Comparison of ENCODE assay signal across 9 cellular contexts in the genomic region with DNA sequence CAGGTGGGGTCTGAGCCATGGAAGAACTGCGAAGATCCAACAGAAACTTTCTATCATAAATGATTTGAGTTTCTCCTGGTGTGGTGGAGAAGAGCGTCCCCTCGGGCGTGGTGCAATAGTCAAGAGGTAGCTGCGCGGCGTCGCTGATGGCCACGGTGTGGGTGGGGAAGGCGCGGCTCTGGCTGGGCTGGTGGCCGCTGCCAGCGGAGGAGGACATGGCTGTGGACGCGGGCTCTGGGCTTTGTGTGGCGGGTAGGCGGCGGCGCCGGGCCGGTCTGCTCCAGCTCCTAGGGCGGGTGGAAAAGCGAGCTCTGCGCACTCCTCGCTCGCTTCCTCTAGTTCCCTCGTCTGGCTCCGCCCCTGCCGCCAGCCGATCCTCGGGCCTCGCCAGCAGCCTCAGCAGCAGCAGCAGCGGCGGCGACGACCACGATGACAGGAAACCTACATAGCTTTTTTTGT. TPM values are rescaled to one million over a fixed set of nuclear protein-coding genes. Genes with fewer than 3 reads are reported as not detected.
DNase-seq lines count a peak whose midpoint lies in the region; ATAC-seq, FAIRE-seq and TF ChIP-seq lines count a peak whose summit lies in the region.
"Had no signal": no experiment of that assay in that cellular context is flagged by ENCODE, and none has a peak within 500 bp of the region (broad histone marks: within the 10 kb centered on the region; RNA-seq: fewer than 3 reads in every experiment).

No MANE protein-coding gene starts in this region.

- DNase-seq in CMK (ENCODE audit: low read depth) (peak; percentile 25), RWPE2 (ENCODE audit: low spot score) (peak; percentile 87), frontal cortex (ENCODE audit: low spot score in 2 of 2) (peak; percentile 72 to 73), stomach (peak; percentile 88)
- peak; percentile 65 for DNase-seq in activated gamma-delta T cell treated with anti-CD3 and anti-CD28 coated beads, Interleukin-2, amount 50 U/mL, for 16 hours (ENCODE audit: low read depth)

- TF ChIP-seq CTCF in RWPE2 (IDR thresholded peaks at IDR 0.05; ENCODE audit: poor library complexity, severe bottlenecking) (no peak), stomach (IDR thresholded peaks at IDR 0.05) (no peak)

- H3K36me3 ChIP-seq in RWPE2 (ENCODE audit: low read depth) (no peaks in the 10 kb centered on the region), neuron (ENCODE audit: insufficient read depth, low read length) (peaks cover 11% of the 10 kb centered on the region), stomach (peaks cover 0 to 6% (median 0%) of the 10 kb centered on the region in 4 donors)

- FAIRE-seq in frontal cortex (lab: Jason Lieb, UNC) = no peak
- FAIRE-seq: TTC549 had no signal

- TF ChIP-seq RAD21 in Ishikawa (IDR thresholded peaks at IDR 0.05; ENCODE audit: low read depth) = peak; percentile 3; the same call in 1 of the 2 replicates

- WGBS in stomach, 5 donors = 1 to 2% (median 1%) methylated on average over 25 to 37 of the region's 37 CpGs

- H3K27me3 ChIP-seq in RWPE2 (ENCODE audit: insufficient read depth, poor library complexity, severe bottlenecking) (no peaks in the 10 kb centered on the region), neuron (ENCODE audit: insufficient read depth, low read length) (no peaks in the 10 kb centered on the region), stomach (peaks cover 0 to 17% (median 0%) of the 10 kb centered on the region in 3 donors)

- intact Hi-C loops in stomach (cut with DNase I; ENCODE audit: low total_unique reads) = no loop called here

- peak overlapping the region; percentile 28 for H3K4me3 ChIP-seq in RWPE2 (ENCODE audit: severe bottlenecking)
- no peak overlapping the region for H3K4me3 ChIP-seq in neuron (ENCODE audit: low read length)
- H3K4me3 ChIP-seq in stomach = peak overlapping the region; percentile 39 to 49 (median 46)

- no peak for TF ChIP-seq POLR2A in stomach (IDR thresholded peaks at IDR 0.05)

- H3K4me1 ChIP-seq in RWPE2 (ENCODE audit: insufficient read depth, poor library complexity, severe bottlenecking) = peaks cover 4% of the 10 kb centered on the region
- H3K4me1 ChIP-seq in neuron (ENCODE audit: insufficient read depth, low read length) = peaks cover 34% of the 10 kb centered on the region
- peaks cover 7 to 80% (median 42%) of the 10 kb centered on the region in 4 donors for H3K4me1 ChIP-seq in stomach

- H3K9me3 ChIP-seq in RWPE2 (ENCODE audit: severe bottlenecking) (no peaks in the 10 kb centered on the region), neuron (ENCODE audit: low read length) (no peaks in the 10 kb centered on the region), stomach (no peaks in the 10 kb centered on the region)

- ATAC-seq in GM21360 (IDR thresholded peaks at IDR 0.05; ENCODE audit: unreplicated experiment) (peak; percentile 65), RWPE2 (ENCODE audit: low read depth) (peak; percentile 98)

- TF ChIP-seq EP300 in Ishikawa (IDR thresholded peaks at IDR 0.05; ENCODE audit: borderline replicate concordance) = no peak
- no peak for TF ChIP-seq EP300 in stomach (IDR thresholded peaks at IDR 0.05)

- no peak overlapping the region for H3K27ac ChIP-seq in RWPE2 (ENCODE audit: poor library complexity, severe bottlenecking)
- H3K27ac ChIP-seq in stomach = peak overlapping the region; percentile 54 to 85 (median 79)

- peak overlapping the region; percentile 53 for H2AFZ ChIP-seq in neuron (ENCODE audit: low read depth, low read length)

TF ChIP-seq in Ishikawa, 13 proteins besides CTCF, POLR2A, EP300 and RAD21:
- TF ChIP-seq, protein P1, sequence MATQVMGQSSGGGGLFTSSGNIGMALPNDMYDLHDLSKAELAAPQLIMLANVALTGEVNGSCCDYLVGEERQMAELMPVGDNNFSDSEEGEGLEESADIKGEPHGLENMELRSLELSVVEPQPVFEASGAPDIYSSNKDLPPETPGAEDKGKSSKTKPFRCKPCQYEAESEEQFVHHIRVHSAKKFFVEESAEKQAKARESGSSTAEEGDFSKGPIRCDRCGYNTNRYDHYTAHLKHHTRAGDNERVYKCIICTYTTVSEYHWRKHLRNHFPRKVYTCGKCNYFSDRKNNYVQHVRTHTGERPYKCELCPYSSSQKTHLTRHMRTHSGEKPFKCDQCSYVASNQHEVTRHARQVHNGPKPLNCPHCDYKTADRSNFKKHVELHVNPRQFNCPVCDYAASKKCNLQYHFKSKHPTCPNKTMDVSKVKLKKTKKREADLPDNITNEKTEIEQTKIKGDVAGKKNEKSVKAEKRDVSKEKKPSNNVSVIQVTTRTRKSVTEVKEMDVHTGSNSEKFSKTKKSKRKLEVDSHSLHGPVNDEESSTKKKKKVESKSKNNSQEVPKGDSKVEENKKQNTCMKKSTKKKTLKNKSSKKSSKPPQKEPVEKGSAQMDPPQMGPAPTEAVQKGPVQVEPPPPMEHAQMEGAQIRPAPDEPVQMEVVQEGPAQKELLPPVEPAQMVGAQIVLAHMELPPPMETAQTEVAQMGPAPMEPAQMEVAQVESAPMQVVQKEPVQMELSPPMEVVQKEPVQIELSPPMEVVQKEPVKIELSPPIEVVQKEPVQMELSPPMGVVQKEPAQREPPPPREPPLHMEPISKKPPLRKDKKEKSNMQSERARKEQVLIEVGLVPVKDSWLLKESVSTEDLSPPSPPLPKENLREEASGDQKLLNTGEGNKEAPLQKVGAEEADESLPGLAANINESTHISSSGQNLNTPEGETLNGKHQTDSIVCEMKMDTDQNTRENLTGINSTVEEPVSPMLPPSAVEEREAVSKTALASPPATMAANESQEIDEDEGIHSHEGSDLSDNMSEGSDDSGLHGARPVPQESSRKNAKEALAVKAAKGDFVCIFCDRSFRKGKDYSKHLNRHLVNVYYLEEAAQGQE (IDR thresholded peaks at IDR 0.05; ENCODE audit: low read depth) = no peak
- no peak for TF ChIP-seq ZBTB7A (IDR thresholded peaks at IDR 0.05; ENCODE audit: low read depth)
- TF ChIP-seq NFIC (IDR thresholded peaks at IDR 0.05) = no peak
- no peak for TF ChIP-seq TCF12 (IDR thresholded peaks at IDR 0.05; ENCODE audit: low read depth)
- no peak for TF ChIP-seq TEAD4 (IDR thresholded peaks at IDR 0.05)
- 0 out of 2 replicates have a peak, but pooled peaks have one; percentile 24 for TF ChIP-seq EGR1 (IDR thresholded peaks at IDR 0.05)
- 0 out of 2 replicates have a peak, but pooled peaks have one; percentile 24 for TF ChIP-seq YY1 (IDR thresholded peaks at IDR 0.05; ENCODE audit: low read depth)
- no peak for TF ChIP-seq CEBPB (IDR thresholded peaks at IDR 0.05)
- TF ChIP-seq, protein P2, sequence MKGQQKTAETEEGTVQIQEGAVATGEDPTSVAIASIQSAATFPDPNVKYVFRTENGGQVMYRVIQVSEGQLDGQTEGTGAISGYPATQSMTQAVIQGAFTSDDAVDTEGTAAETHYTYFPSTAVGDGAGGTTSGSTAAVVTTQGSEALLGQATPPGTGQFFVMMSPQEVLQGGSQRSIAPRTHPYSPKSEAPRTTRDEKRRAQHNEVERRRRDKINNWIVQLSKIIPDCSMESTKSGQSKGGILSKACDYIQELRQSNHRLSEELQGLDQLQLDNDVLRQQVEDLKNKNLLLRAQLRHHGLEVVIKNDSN (IDR thresholded peaks at IDR 0.05) = no peak
- TF ChIP-seq, protein P3, sequence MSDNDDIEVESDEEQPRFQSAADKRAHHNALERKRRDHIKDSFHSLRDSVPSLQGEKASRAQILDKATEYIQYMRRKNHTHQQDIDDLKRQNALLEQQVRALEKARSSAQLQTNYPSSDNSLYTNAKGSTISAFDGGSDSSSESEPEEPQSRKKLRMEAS (IDR thresholded peaks at IDR 0.05) = peak; percentile 78
- no peak for TF ChIP-seq CREB1 (IDR thresholded peaks at IDR 0.05; ENCODE audit: low read depth)
- no peak for TF ChIP-seq FOXM1 (IDR thresholded peaks at IDR 0.05; ENCODE audit: borderline replicate concordance, low read depth)
- TF ChIP-seq TAF1 (IDR thresholded peaks at IDR 0.05; ENCODE audit: low read depth) = 0 out of 2 replicates have a peak, but pooled peaks have one; percentile 44

RNA-seq across cellular contexts. Expression of a gene that starts 5.9 kb away (rescaled TPM):
- 5.3 TPM for total RNA-seq in frontal cortex
- total RNA-seq in stomach = 10 to 100 TPM in 4 of 5 donors, 1 to 10 TPM in 1; 4.9 to 45.7 (median 19.7) TPM
- 1 to 10 TPM; 1.4 to 1.9 (median 1.5) TPM for polyA plus RNA-seq in stomach

RNA-seq across cellular contexts. Expression of a gene that starts 32.7 kb away (rescaled TPM):
- total RNA-seq in frontal cortex (60.7 TPM), stomach (10 to 100 TPM in 2 of 5 donors, 1 to 10 TPM in 3; 4.9 to 22.0 (median 8.4) TPM)
- polyA plus RNA-seq in stomach = 10 to 100 TPM in 2 of 3 donors, 1 to 10 TPM in 1; 6.3 to 15.9 (median 11.6) TPM

RNA-seq across cellular contexts. Expression of a gene that starts 32.7 kb away (rescaled TPM):
- total RNA-seq in frontal cortex (14.3 TPM), stomach (10 to 100 TPM in 4 of 5 donors, 1 to 10 TPM in 1; 7.5 to 67.9 (median 31.2) TPM)
- polyA plus RNA-seq in stomach = 1 to 10 TPM; 4.7 to 8.2 (median 5.6) TPM

Comparison
In these comparisons a context has a peak if more than half of its experiments do, and no peak if none do; other contexts are left out.
1. DNase-seq: peak in every context shown above with its lines; median percentile 88 in stomach; 87 in RWPE2; 72 in frontal cortex; 65 in activated gamma-delta T cell treated with anti-CD3 and anti-CD28 coated beads, Interleukin-2, amount 50 U/mL, for 16 hours; 25 in CMK.